Comparison of ENCODE assay signal across 2 cellular contexts in genomic region chr3:119413603-119414280, GRCh38.
TF ChIP-seq lines count a peak whose summit lies in the region.

No MANE protein-coding gene starts in this region.

TF ChIP-seq in GM23338, 12 proteins besides CTCF, POLR2A, EP300 and RAD21 (continued from another document):
- TF ChIP-seq ZNF462 (CRISPR knock-in tag; IDR thresholded peaks at IDR 0.05) (no peak), JUNB (IDR thresholded peaks at IDR 0.05; ENCODE audit: unreplicated experiment) (no peak), NANOG (IDR thresholded peaks at IDR 0.05; ENCODE audit: borderline replicate concordance) (no peak), POLR2AphosphoS5 (IDR thresholded peaks at IDR 0.05; ENCODE audit: low read depth) (no peak), EZH2phosphoT487 (IDR thresholded peaks at IDR 0.05; ENCODE audit: unreplicated experiment) (no peak), ETS1 (IDR thresholded peaks at IDR 0.05) (no peak), STAT1 (IDR thresholded peaks at IDR 0.05; ENCODE audit: unreplicated experiment) (no peak), ZNF114 (CRISPR knock-in tag; IDR thresholded peaks at IDR 0.05) (no peak), REST (IDR thresholded peaks at IDR 0.05; ENCODE audit: unreplicated experiment) (no peak), ZNF331 (CRISPR knock-in tag; IDR thresholded peaks at IDR 0.05; ENCODE audit: low read depth) (no peak)

TF ChIP-seq in SK-N-SH treated with all-trans-retinoic acid at 6 μM for 48 hours, 23 proteins besides CTCF, POLR2A, EP300 and RAD21 (continued from another document):
- TF ChIP-seq PATZ1 (CRISPR knock-in tag; IDR thresholded peaks at IDR 0.05; ENCODE audit: borderline replicate concordance) (no peak), ZFP30 (CRISPR knock-in tag; IDR thresholded peaks at IDR 0.05) (no peak), ZC3H10 (CRISPR knock-in tag; IDR thresholded peaks at IDR 0.05) (no peak), GLIS3 (CRISPR knock-in tag; IDR thresholded peaks at IDR 0.05) (no peak)
